1 cellular context compared by ENCODE assay signal in genomic region chr3:196533260-196533681, GRCh38.
TF ChIP-seq lines count a peak whose summit lies in the region.

No MANE protein-coding gene starts in this region.

TF ChIP-seq in H1, 55 proteins besides CTCF, POLR2A, EP300 and RAD21:
- TF ChIP-seq MAX (IDR thresholded peaks at IDR 0.05) = peak; percentile 24; the same call in 1 of the 2 replicates
- TF ChIP-seq RXRA (IDR thresholded peaks at IDR 0.05; ENCODE audit: insufficient read depth, low read depth, low read length) = peak; percentile 93
- peak in 1 of 2 experiments; percentile 14; a peak in 1 of 4 replicates for TF ChIP-seq HDAC2 (IDR thresholded peaks at IDR 0.05; ENCODE audit: borderline replicate concordance in 1 of 2, low read depth in 2 of 2, low read length in 2 of 2)
- TF ChIP-seq JUND (IDR thresholded peaks at IDR 0.05; ENCODE audit: low read length) = no peak; the same call in 1 of the 2 replicates
- TF ChIP-seq BRCA1 (IDR thresholded peaks at IDR 0.05; ENCODE audit: low read depth, low read length) = no peak
- TF ChIP-seq TCF12 (IDR thresholded peaks at IDR 0.05; ENCODE audit: low read depth, low read length) = peak; percentile 61; the same call in 1 of the 2 replicates
- peak; percentile 91 for TF ChIP-seq TEAD4 (IDR thresholded peaks at IDR 0.05; ENCODE audit: low read depth, low read length)
- peak in 1 of 2 experiments; percentile 48 for TF ChIP-seq BCL11A (IDR thresholded peaks at IDR 0.05; ENCODE audit: low read depth in 2 of 2, low read length in 2 of 2)
- TF ChIP-seq, protein P1, sequence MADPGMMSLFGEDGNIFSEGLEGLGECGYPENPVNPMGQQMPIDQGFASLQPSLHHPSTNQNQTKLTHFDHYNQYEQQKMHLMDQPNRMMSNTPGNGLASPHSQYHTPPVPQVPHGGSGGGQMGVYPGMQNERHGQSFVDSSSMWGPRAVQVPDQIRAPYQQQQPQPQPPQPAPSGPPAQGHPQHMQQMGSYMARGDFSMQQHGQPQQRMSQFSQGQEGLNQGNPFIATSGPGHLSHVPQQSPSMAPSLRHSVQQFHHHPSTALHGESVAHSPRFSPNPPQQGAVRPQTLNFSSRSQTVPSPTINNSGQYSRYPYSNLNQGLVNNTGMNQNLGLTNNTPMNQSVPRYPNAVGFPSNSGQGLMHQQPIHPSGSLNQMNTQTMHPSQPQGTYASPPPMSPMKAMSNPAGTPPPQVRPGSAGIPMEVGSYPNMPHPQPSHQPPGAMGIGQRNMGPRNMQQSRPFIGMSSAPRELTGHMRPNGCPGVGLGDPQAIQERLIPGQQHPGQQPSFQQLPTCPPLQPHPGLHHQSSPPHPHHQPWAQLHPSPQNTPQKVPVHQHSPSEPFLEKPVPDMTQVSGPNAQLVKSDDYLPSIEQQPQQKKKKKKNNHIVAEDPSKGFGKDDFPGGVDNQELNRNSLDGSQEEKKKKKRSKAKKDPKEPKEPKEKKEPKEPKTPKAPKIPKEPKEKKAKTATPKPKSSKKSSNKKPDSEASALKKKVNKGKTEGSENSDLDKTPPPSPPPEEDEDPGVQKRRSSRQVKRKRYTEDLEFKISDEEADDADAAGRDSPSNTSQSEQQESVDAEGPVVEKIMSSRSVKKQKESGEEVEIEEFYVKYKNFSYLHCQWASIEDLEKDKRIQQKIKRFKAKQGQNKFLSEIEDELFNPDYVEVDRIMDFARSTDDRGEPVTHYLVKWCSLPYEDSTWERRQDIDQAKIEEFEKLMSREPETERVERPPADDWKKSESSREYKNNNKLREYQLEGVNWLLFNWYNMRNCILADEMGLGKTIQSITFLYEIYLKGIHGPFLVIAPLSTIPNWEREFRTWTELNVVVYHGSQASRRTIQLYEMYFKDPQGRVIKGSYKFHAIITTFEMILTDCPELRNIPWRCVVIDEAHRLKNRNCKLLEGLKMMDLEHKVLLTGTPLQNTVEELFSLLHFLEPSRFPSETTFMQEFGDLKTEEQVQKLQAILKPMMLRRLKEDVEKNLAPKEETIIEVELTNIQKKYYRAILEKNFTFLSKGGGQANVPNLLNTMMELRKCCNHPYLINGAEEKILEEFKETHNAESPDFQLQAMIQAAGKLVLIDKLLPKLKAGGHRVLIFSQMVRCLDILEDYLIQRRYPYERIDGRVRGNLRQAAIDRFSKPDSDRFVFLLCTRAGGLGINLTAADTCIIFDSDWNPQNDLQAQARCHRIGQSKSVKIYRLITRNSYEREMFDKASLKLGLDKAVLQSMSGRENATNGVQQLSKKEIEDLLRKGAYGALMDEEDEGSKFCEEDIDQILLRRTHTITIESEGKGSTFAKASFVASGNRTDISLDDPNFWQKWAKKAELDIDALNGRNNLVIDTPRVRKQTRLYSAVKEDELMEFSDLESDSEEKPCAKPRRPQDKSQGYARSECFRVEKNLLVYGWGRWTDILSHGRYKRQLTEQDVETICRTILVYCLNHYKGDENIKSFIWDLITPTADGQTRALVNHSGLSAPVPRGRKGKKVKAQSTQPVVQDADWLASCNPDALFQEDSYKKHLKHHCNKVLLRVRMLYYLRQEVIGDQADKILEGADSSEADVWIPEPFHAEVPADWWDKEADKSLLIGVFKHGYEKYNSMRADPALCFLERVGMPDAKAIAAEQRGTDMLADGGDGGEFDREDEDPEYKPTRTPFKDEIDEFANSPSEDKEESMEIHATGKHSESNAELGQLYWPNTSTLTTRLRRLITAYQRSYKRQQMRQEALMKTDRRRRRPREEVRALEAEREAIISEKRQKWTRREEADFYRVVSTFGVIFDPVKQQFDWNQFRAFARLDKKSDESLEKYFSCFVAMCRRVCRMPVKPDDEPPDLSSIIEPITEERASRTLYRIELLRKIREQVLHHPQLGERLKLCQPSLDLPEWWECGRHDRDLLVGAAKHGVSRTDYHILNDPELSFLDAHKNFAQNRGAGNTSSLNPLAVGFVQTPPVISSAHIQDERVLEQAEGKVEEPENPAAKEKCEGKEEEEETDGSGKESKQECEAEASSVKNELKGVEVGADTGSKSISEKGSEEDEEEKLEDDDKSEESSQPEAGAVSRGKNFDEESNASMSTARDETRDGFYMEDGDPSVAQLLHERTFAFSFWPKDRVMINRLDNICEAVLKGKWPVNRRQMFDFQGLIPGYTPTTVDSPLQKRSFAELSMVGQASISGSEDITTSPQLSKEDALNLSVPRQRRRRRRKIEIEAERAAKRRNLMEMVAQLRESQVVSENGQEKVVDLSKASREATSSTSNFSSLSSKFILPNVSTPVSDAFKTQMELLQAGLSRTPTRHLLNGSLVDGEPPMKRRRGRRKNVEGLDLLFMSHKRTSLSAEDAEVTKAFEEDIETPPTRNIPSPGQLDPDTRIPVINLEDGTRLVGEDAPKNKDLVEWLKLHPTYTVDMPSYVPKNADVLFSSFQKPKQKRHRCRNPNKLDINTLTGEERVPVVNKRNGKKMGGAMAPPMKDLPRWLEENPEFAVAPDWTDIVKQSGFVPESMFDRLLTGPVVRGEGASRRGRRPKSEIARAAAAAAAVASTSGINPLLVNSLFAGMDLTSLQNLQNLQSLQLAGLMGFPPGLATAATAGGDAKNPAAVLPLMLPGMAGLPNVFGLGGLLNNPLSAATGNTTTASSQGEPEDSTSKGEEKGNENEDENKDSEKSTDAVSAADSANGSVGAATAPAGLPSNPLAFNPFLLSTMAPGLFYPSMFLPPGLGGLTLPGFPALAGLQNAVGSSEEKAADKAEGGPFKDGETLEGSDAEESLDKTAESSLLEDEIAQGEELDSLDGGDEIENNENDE (IDR thresholded peaks at IDR 0.05; ENCODE audit: insufficient replicate concordance, low read length) = peak; percentile 48
- TF ChIP-seq, protein P2, sequence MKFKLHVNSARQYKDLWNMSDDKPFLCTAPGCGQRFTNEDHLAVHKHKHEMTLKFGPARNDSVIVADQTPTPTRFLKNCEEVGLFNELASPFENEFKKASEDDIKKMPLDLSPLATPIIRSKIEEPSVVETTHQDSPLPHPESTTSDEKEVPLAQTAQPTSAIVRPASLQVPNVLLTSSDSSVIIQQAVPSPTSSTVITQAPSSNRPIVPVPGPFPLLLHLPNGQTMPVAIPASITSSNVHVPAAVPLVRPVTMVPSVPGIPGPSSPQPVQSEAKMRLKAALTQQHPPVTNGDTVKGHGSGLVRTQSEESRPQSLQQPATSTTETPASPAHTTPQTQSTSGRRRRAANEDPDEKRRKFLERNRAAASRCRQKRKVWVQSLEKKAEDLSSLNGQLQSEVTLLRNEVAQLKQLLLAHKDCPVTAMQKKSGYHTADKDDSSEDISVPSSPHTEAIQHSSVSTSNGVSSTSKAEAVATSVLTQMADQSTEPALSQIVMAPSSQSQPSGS (IDR thresholded peaks at IDR 0.05; ENCODE audit: low read length) = peak; percentile 74; the same call in 1 of the 2 replicates
- peak; percentile 58 for TF ChIP-seq NANOG (IDR thresholded peaks at IDR 0.05; ENCODE audit: insufficient read depth, low read depth, low read length, poor library complexity, severe bottlenecking)
- peak; percentile 64 for TF ChIP-seq CTBP2 (IDR thresholded peaks at IDR 0.05; ENCODE audit: borderline replicate concordance, insufficient read depth, insufficient read length, low read length)
- TF ChIP-seq BACH1 (IDR thresholded peaks at IDR 0.05; ENCODE audit: low read length) = no peak
- peak; percentile 39 for TF ChIP-seq CEBPB (IDR thresholded peaks at IDR 0.05; ENCODE audit: low read depth, low read length)
- peak; percentile 41; the same call in 1 of the 2 replicates for TF ChIP-seq TAF1 (IDR thresholded peaks at IDR 0.05; ENCODE audit: low read depth, low read length)
- TF ChIP-seq KDM1A (IDR thresholded peaks at IDR 0.05; ENCODE audit: borderline replicate concordance, low read length) = peak; percentile 55; the same call in 1 of the 2 replicates
- TF ChIP-seq SP1 (IDR thresholded peaks at IDR 0.05; ENCODE audit: low read depth, low read length) = peak; percentile 92
- TF ChIP-seq, protein P3, sequence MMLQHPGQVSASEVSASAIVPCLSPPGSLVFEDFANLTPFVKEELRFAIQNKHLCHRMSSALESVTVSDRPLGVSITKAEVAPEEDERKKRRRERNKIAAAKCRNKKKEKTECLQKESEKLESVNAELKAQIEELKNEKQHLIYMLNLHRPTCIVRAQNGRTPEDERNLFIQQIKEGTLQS (IDR thresholded peaks at IDR 0.05; ENCODE audit: insufficient read depth, low read depth, low read length) = no peak
- peak; percentile 58; the same call in 1 of the 2 replicates for TF ChIP-seq CREB1 (IDR thresholded peaks at IDR 0.05)
- no peak for TF ChIP-seq POLR2AphosphoS5 (IDR thresholded peaks at IDR 0.05; ENCODE audit: low read depth, low read length)
- TF ChIP-seq POU5F1 (IDR thresholded peaks at IDR 0.05; ENCODE audit: low read depth, low read length) = peak; percentile 85; the same call in 1 of the 2 replicates
TF ChIP-seq in H1: peak in this region for 16.
